7 cellular contexts compared by ENCODE assay signal in genomic region chr20:53157443-53158408, GRCh38.
DNase-seq lines count a peak whose midpoint lies in the region; ATAC-seq, FAIRE-seq and TF ChIP-seq lines count a peak whose summit lies in the region.

No MANE protein-coding gene starts in this region.

- TF ChIP-seq CTCF in MCF 10A (IDR thresholded peaks at IDR 0.05; ENCODE audit: unreplicated experiment): peak; percentile 51
- peak; percentile 70 for TF ChIP-seq CTCF in HepG2 (CRISPR knock-in tag; IDR thresholded peaks at IDR 0.05)
- peak; percentile 47 for TF ChIP-seq CTCF in upper lobe of right lung (IDR thresholded peaks at IDR 0.05)

- H3K36me3 Mint-ChIP-seq in MCF 10A (ENCODE audit: insufficient read depth, unreplicated experiment): no peaks in the 10 kb centered on the region

- H3K9me3 ChIP-seq in SJSA1 (replicated peaks) (no peaks in the 10 kb centered on the region), HepG2 (ENCODE audit: low read length) (0 out of 2 replicates have a peak, but pooled peaks cover 10% of the 10 kb centered on the region), upper lobe of right lung (no peaks in the 10 kb centered on the region)

- POLR2A ChIA-PET in MCF 10A (lab: Yijun Ruan, JAX) (interaction anchor here (0.6 to 0.9 kb wide), 5 partner anchors 11 to 1496 kb away, joined by 3 to 4 read pairs (median 3); no protein-coding TSS in a partner anchor), HepG2 (lab: Yijun Ruan, JAX) (no interaction called here)

- H3K4me1 ChIP-seq in SJSA1 (replicated peaks) (peaks cover 6% of the 10 kb centered on the region), HepG2 (ENCODE audit: insufficient read depth, low read length) (no peaks in the 10 kb centered on the region), upper lobe of right lung (no peaks in the 10 kb centered on the region)

- in situ Hi-C loops in HepG2 (cut with HindIII; ENCODE audit: extremely low pct_ligation_motif_present, low pct_unique_long_range_greater_than_20kb): no loop called here

- H3K4me3 ChIP-seq in SJSA1 (no peak overlapping the region), HepG2 (replicated peaks in 1 of 3; ENCODE audit: insufficient read depth in 1 of 3, low read depth in 2 of 3, low read length in 3 of 3) (no peak overlapping the region), upper lobe of right lung (no peak overlapping the region)

- 41% methylated on average over 11 of the region's 11 CpGs for WGBS in HepG2 (ENCODE audit: low lambda C conversion rate)

- no peak overlapping the region for H3K4me2 ChIP-seq in HepG2 (ENCODE audit: low read depth, low read length)

- peaks cover 6% of the 10 kb centered on the region; the same call in 1 of the 2 replicates for H3K27me3 ChIP-seq in SJSA1 (replicated peaks)
- H3K27me3 ChIP-seq in HepG2 (ENCODE audit: control insufficient read depth in 1 of 2, insufficient read depth in 2 of 2, low read length in 2 of 2): no peaks in the 10 kb centered on the region
- no peaks in the 10 kb centered on the region for H3K27me3 ChIP-seq in upper lobe of right lung

- H3K27me3 Mint-ChIP-seq in MCF 10A (ENCODE audit: insufficient read depth, unreplicated experiment): no peaks in the 10 kb centered on the region

- H4K20me1 ChIP-seq in HepG2 (ENCODE audit: insufficient read depth, low read length): no peaks in the 10 kb centered on the region

- no peak for TF ChIP-seq POLR2A in HepG2 (IDR thresholded peaks at IDR 0.05; ENCODE audit: insufficient read depth in 1 of 2, low read depth in 2 of 2, low read length in 2 of 2)

- CTCF ChIA-PET in MCF 10A (lab: Yijun Ruan, JAX): interaction anchor here (0.5 to 0.8 kb wide), 2 partner anchors 45 to 57 kb away, joined by 3 read pairs; no protein-coding TSS in a partner anchor
- CTCF ChIA-PET in HepG2 (lab: Yijun Ruan, JAX; ENCODE audit: low intra/inter-chr PET ratio, low total read pairs): interaction anchor here (0.6 kb wide), 1 partner anchor 390 kb away, joined by 3 read pairs; no protein-coding TSS in a partner anchor

- no peak for TF ChIP-seq EP300 in HepG2 (IDR thresholded peaks at IDR 0.05; ENCODE audit: low read depth in 2 of 2, low read length in 2 of 2)
- TF ChIP-seq EP300 in HepG2 (CRISPR knock-in tag; IDR thresholded peaks at IDR 0.05; ENCODE audit: borderline replicate concordance): no peak

- no peaks in the 10 kb centered on the region for H3K79me2 ChIP-seq in HepG2 (ENCODE audit: insufficient read depth, low read length)

- no peaks in the 10 kb centered on the region for H3K36me3 ChIP-seq in SJSA1
- no peaks in the 10 kb centered on the region for H3K36me3 ChIP-seq in HepG2 (replicated peaks in 1 of 2; ENCODE audit: control insufficient read depth in 1 of 2, insufficient read depth in 2 of 2, low read length in 2 of 2)
- H3K36me3 ChIP-seq in upper lobe of right lung: no peaks in the 10 kb centered on the region

- H3K4me3 Mint-ChIP-seq in MCF 10A (ENCODE audit: unreplicated experiment): no peak overlapping the region

- ATAC-seq in GM19438 (IDR thresholded peaks at IDR 0.05; ENCODE audit: low read depth, unreplicated experiment) (peak; percentile 77), HG03520 (IDR thresholded peaks at IDR 0.05; ENCODE audit: unreplicated experiment) (peak; percentile 85), HepG2 (peak; percentile 86), upper lobe of right lung (peak; percentile 77)

- intact Hi-C loops in MCF 10A (cut with micrococcal nuclease): loop anchor here (2.0 kb wide), 1 partner anchor 389 kb away; no protein-coding TSS in a partner anchor
- intact Hi-C loops in HepG2 (cut with micrococcal nuclease; ENCODE audit: unreplicated experiment): loop anchor here (1.0 kb wide), 1 partner anchor 390 kb away; no protein-coding TSS in a partner anchor
- intact Hi-C loops in upper lobe of right lung (cut with DNase I): no loop called here

- no peak overlapping the region for H3K27ac Mint-ChIP-seq in MCF 10A (ENCODE audit: low read depth, unreplicated experiment)

- BruUV-seq in MCF 10A (replicated peaks; lab: Mats Ljungman, UMichigan) (no TSS peak), HepG2 (replicated peaks; lab: Mats Ljungman, UMichigan) (no TSS peak)

- TF ChIP-seq RAD21 in HepG2 (CRISPR knock-in tag; IDR thresholded peaks at IDR 0.05): no peak

- H3K27ac ChIP-seq in SJSA1: no peak overlapping the region
- H3K27ac ChIP-seq in HepG2 (ENCODE audit: extremely low read length, insufficient read depth, low read length): no peak overlapping the region
- H3K27ac ChIP-seq in upper lobe of right lung: no peak overlapping the region

- DNase-seq in ELR (ENCODE audit: low read depth) (peak; percentile 45), SJSA1 (ENCODE audit: low read depth in 1 of 2, low spot score in 2 of 2) (peak; percentile 30 to 59), MCF 10A (ENCODE audit: unreplicated experiment) (peak; percentile 54), HepG2 (ENCODE audit: low spot score) (peak; percentile 72), upper lobe of right lung (peak; percentile 70)

- peak overlapping the region; percentile 51 for H2AFZ ChIP-seq in HepG2 (ENCODE audit: low read length)

- FAIRE-seq in HepG2 (lab: Jason Lieb, UNC): no peak

- H3K9me3 Mint-ChIP-seq in MCF 10A (ENCODE audit: unreplicated experiment): no peaks in the 10 kb centered on the region

- peaks cover 7% of the 10 kb centered on the region for H3K4me1 Mint-ChIP-seq in MCF 10A (ENCODE audit: insufficient read depth, unreplicated experiment)

- H3K9ac ChIP-seq in HepG2 (ENCODE audit: insufficient read depth, low read depth, low read length): no peak overlapping the region

TF ChIP-seq in HepG2, 621 proteins besides CTCF, POLR2A, EP300 and RAD21 (continues in another document):
- 0 out of 2 replicates have a peak, but pooled peaks have one; percentile 23 for TF ChIP-seq ZNF644 (CRISPR knock-in tag; IDR thresholded peaks at IDR 0.05; ENCODE audit: low read depth)
- peak; percentile 45 for TF ChIP-seq STAG1 (CRISPR knock-in tag; IDR thresholded peaks at IDR 0.05)
- TF ChIP-seq EZH2 (conservative IDR thresholded peaks at IDR 0.05; ENCODE audit: low read depth, low read length): no peak
- TF ChIP-seq SSRP1 (CRISPR knock-in tag; IDR thresholded peaks at IDR 0.05): no peak
- TF ChIP-seq XBP1 (CRISPR knock-in tag; IDR thresholded peaks at IDR 0.05): no peak
- no peak for TF ChIP-seq ZNF607 (CRISPR knock-in tag; IDR thresholded peaks at IDR 0.05; ENCODE audit: borderline replicate concordance)
- TF ChIP-seq ZNF703 (CRISPR knock-in tag; IDR thresholded peaks at IDR 0.05; ENCODE audit: borderline replicate concordance): no peak
- peak; percentile 79 for TF ChIP-seq ELF1 (CRISPR knock-in tag; IDR thresholded peaks at IDR 0.05)
- no peak for TF ChIP-seq ARNT (IDR thresholded peaks at IDR 0.05)
- TF ChIP-seq ZFP36 (IDR thresholded peaks at IDR 0.05; ENCODE audit: borderline replicate concordance, low read depth, low read length, partially characterized antibody): no peak
- no peak for TF ChIP-seq DDIT3 (CRISPR knock-in tag; IDR thresholded peaks at IDR 0.05)
- TF ChIP-seq DMTF1 (CRISPR knock-in tag; IDR thresholded peaks at IDR 0.05): peak; percentile 55; the same call in 1 of the 2 replicates
- TF ChIP-seq EHMT2 (IDR thresholded peaks at IDR 0.05; ENCODE audit: borderline replicate concordance, low read depth, low read length): 0 out of 2 replicates have a peak, but pooled peaks have one; percentile 41
- TF ChIP-seq KLF11 (CRISPR knock-in tag; IDR thresholded peaks at IDR 0.05): no peak
- no peak for TF ChIP-seq ZNF136 (CRISPR knock-in tag; IDR thresholded peaks at IDR 0.05; ENCODE audit: low read depth)
- TF ChIP-seq ZBTB43 (CRISPR knock-in tag; conservative IDR thresholded peaks at IDR 0.05): no peak
- TF ChIP-seq ZNF552 (CRISPR knock-in tag; IDR thresholded peaks at IDR 0.05; ENCODE audit: borderline replicate concordance): no peak
- no peak for TF ChIP-seq NPAS2 (CRISPR knock-in tag; IDR thresholded peaks at IDR 0.05; ENCODE audit: borderline replicate concordance)
- TF ChIP-seq ZNF354B (CRISPR knock-in tag; IDR thresholded peaks at IDR 0.05): no peak
